In the genomic region with DNA sequence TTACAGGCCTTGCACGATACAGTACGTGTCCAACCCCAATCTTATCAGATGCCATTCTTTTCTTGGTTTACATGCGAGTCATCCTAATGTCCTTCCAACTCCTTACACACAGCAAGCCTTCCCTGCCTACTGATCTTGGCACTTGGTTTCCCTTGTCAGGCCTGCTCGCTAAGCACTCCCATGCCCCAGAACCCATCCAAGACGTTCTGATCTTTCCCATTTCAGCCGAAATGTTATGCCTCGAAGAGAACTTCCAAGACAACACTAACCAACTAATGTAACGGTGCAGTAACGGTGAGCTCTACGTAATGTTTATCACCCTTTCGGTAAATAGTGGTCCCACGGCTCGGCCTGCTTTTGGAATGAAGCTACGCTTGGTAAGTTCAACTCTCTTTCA, we compare ENCODE assay signal across 8 cellular contexts. TPM values are rescaled to one million over a fixed set of nuclear protein-coding genes. Genes with fewer than 3 reads are reported as not detected.
DNase-seq lines count a peak whose midpoint lies in the region; ATAC-seq and TF ChIP-seq lines count a peak whose summit lies in the region.

No MANE protein-coding gene starts in this region.

- peaks cover 17% of the 10 kb centered on the region for H3K4me1 ChIP-seq in OCI-LY1 (ENCODE audit: insufficient read depth, low read length, severe bottlenecking)
- H3K4me1 ChIP-seq in prostate gland (replicated peaks): peaks cover 4% of the 10 kb centered on the region

- no peaks in the 10 kb centered on the region for H4K20me1 ChIP-seq in OCI-LY1 (ENCODE audit: insufficient read depth, low read length)

- H3K27ac ChIP-seq in OCI-LY1 (ENCODE audit: low read depth, low read length, poor library complexity, severe bottlenecking) (no peak overlapping the region), prostate gland (peak overlapping the region; percentile 68 to 84), caudate nucleus (ENCODE audit: low read depth, low read length) (no peak overlapping the region)

- H3K9me2 ChIP-seq in OCI-LY1 (ENCODE audit: low read depth, low read length): no peaks in the 10 kb centered on the region

- H3K27me3 ChIP-seq in OCI-LY1 (ENCODE audit: insufficient read depth, low read length) (no peaks in the 10 kb centered on the region), prostate gland (replicated peaks; ENCODE audit: insufficient read depth) (no peaks in the 10 kb centered on the region)

- no peak for TF ChIP-seq POLR2A in prostate gland (IDR thresholded peaks at IDR 0.05)

- no peaks in the 10 kb centered on the region for H3F3A ChIP-seq in OCI-LY1 (ENCODE audit: insufficient read depth, low read length)

- H2AFZ ChIP-seq in OCI-LY1 (ENCODE audit: low read length): no peak overlapping the region

- no peaks in the 10 kb centered on the region for H3K9me3 ChIP-seq in OCI-LY1 (ENCODE audit: low read length)
- H3K9me3 ChIP-seq in prostate gland: no peaks in the 10 kb centered on the region

- intact Hi-C loops in prostate gland (cut with DNase I): no loop called here

- peak overlapping the region; percentile 94 for H3K9ac ChIP-seq in OCI-LY1 (ENCODE audit: low read length)

- 3% methylated on average over 14 of the region's 14 CpGs for WGBS in prostate gland

- H3K36me3 ChIP-seq in OCI-LY1 (ENCODE audit: insufficient read depth, low read length) (peaks cover 35% of the 10 kb centered on the region), prostate gland (peaks cover 20 to 21% of the 10 kb centered on the region in 2 donors)

- H3K79me2 ChIP-seq in OCI-LY1 (ENCODE audit: insufficient read depth, low read length): peaks cover 17% of the 10 kb centered on the region

- TF ChIP-seq CTCF in OCI-LY1 (IDR thresholded peaks at IDR 0.05; ENCODE audit: low read length) (no peak), epithelial cell of proximal tubule (conservative IDR thresholded peaks at IDR 0.05; ENCODE audit: low read depth, low read length) (no peak), prostate gland (IDR thresholded peaks at IDR 0.05) (no peak)

- peak overlapping the region; percentile 93 for H3K4me2 ChIP-seq in OCI-LY1 (ENCODE audit: low read length)

- H3K4me3 ChIP-seq in OCI-LY1 (ENCODE audit: low read depth, low read length, poor library complexity, severe bottlenecking) (peak overlapping the region; percentile 97), epithelial cell of proximal tubule (ENCODE audit: low read depth, low read length) (peak overlapping the region; percentile 86), prostate gland (peak overlapping the region; percentile 62 to 83)

- no peak for ATAC-seq in HG02610 (IDR thresholded peaks at IDR 0.05; ENCODE audit: unreplicated experiment)

- DNase-seq in EL (peak; percentile 22), epithelial cell of proximal tubule (ENCODE audit: low read depth) (no peak), prostate gland (ENCODE audit: low spot score) (no peak), NCI-H2171 (lab: John Stamatoyannopoulos, UW) (no peak), caudate nucleus (lab: John Stamatoyannopoulos, UW) (no peak)
- DNase-seq in activated CD4-positive, alpha-beta T cell treated with anti-CD3 and anti-CD28 coated beads, Interleukin-2, amount 50 U/mL, for 4 hours: no peak

RNA-seq across cellular contexts. Expression of a gene that starts 0.5 kb away (rescaled TPM):
- total RNA-seq in epithelial cell of proximal tubule (97.5 and 123 TPM in 2 replicates), prostate gland (10 to 100 TPM; 41.1 to 79.5 TPM)

RNA-seq across cellular contexts. Expression of a gene that starts 15.8 kb away (rescaled TPM):
- total RNA-seq in epithelial cell of proximal tubule: 6.9 and 9.0 TPM in 2 replicates
- 10 to 100 TPM; 16.7 to 40.7 TPM for total RNA-seq in prostate gland

RNA-seq across cellular contexts. Expression of a gene that starts 16.7 kb away (rescaled TPM):
- total RNA-seq in epithelial cell of proximal tubule (4.1 and 11.4 TPM in 2 replicates), prostate gland (1 to 10 TPM; 1.1 to 9.7 TPM)

RNA-seq across cellular contexts. Expression of a gene that starts 44.4 kb away (rescaled TPM):
- 9.1 and 10.7 TPM in 2 replicates for total RNA-seq in epithelial cell of proximal tubule
- total RNA-seq in prostate gland: 10 to 100 TPM in 1 of 2 donors, 1 to 10 TPM in 1; 4.6 to 10.5 TPM

RNA-seq across cellular contexts. Expression of a gene that starts 44.6 kb away (rescaled TPM):
- total RNA-seq in epithelial cell of proximal tubule (2.1 and 11.6 TPM in 2 replicates), prostate gland (10 to 100 TPM in 1 of 2 donors, under 1 TPM in 1; 0.23 to 22.9 TPM)

Comparison
In these comparisons a context has a peak if more than half of its experiments do, and no peak if none do; other contexts are left out.
1. H3K27ac ChIP-seq: peak in prostate gland (2 of 2); none in OCI-LY1 (single experiment) and caudate nucleus (single experiment).
2. Peak in every context shown above with its lines, with median percentiles within 50 percentile points of each other: H3K4me3 ChIP-seq.